14 cellular contexts compared by ENCODE assay signal in genomic region chr13:101915755-101916107, GRCh38.
DNase-seq lines count a peak whose midpoint lies in the region; ATAC-seq, FAIRE-seq and TF ChIP-seq lines count a peak whose summit lies in the region.
"Had no signal": no experiment of that assay in that cellular context is flagged by ENCODE, and none has a peak within 500 bp of the region (broad histone marks: within the 10 kb centered on the region; RNA-seq: fewer than 3 reads in every experiment).

No MANE protein-coding gene starts in this region.

- no peak for TF ChIP-seq CTCF in H1 (IDR thresholded peaks at IDR 0.05; ENCODE audit: control extremely low read depth in 1 of 3, insufficient read depth in 1 of 3, low read depth in 1 of 3, low read length in 3 of 3)
- no peak for TF ChIP-seq CTCF in nephron progenitor cell (IDR thresholded peaks at IDR 0.05)
- TF ChIP-seq CTCF in sigmoid colon (IDR thresholded peaks at IDR 0.05), result no peak

- H4K20me1 ChIP-seq in H1 (replicated peaks in 1 of 2; ENCODE audit: control insufficient read depth in 1 of 2, insufficient read depth in 2 of 2, low read length in 2 of 2), result no peaks in the 10 kb centered on the region

- H2BK5ac ChIP-seq in H1 (ENCODE audit: low read depth, low read length), result no peak overlapping the region

- peaks cover 11% of the 10 kb centered on the region for H3K23me2 ChIP-seq in H1 (ENCODE audit: low read depth, low read length)

- no peak overlapping the region for H3K4ac ChIP-seq in H1 (replicated peaks; ENCODE audit: insufficient read length, low read depth, low read length)

- H3K4me2 ChIP-seq in H1 (ENCODE audit: insufficient read depth in 1 of 2, low read depth in 2 of 2, low read length in 2 of 2), result peak overlapping the region; percentile 67 to 90

- DNase-seq in H7 (peak; percentile 44), NCI-H146 treated with DMSO at 0.1 percent for 48 hours (lab: John Stamatoyannopoulos, UW; ENCODE audit: unreplicated experiment) (peak; percentile 70), H1 (ENCODE audit: low read depth in 1 of 2, low spot score in 2 of 2) (no peak), nephron progenitor cell (no peak), sigmoid colon (no peak), SW480 (ENCODE audit: low spot score) (no peak)
- DNase-seq: activated CD4-positive, CD25-positive, alpha-beta regulatory T cell treated with anti-CD3 and anti-CD28 coated beads, Interleukin-2, amount 50 U/mL, for 72 hours; CD8-positive, alpha-beta T cell; naive thymus-derived CD8-positive, alpha-beta T cell had no signal

- no peak overlapping the region; the same call in 1 of the 2 replicates for H3K18ac ChIP-seq in H1 (ENCODE audit: extremely low read depth, low read length)

- no peak overlapping the region for H2BK12ac ChIP-seq in H1 (ENCODE audit: low read depth, low read length)

- H3K9ac ChIP-seq in H1 (replicated peaks in 1 of 4; ENCODE audit: extremely low read depth in 1 of 4, low read depth in 3 of 4, low read length in 3 of 4), result no peak overlapping the region

- no peak overlapping the region for H2AK5ac ChIP-seq in H1 (ENCODE audit: low read depth, low read length)

- peaks cover 7% of the 10 kb centered on the region for H3K4me1 Mint-ChIP-seq in nephron progenitor cell

- H3K79me1 ChIP-seq in H1 (ENCODE audit: low read depth, low read length), result no peaks in the 10 kb centered on the region

- 5% methylated on average over 9 of the region's 13 CpGs; no CpG with 5 or more reads in 1 of the 2 experiments for WGBS in H1 (ENCODE audit: extremely low coverage in 1 of 2, insufficient coverage in 1 of 2, insufficient read length in 1 of 2, insufficient replicate concordance in 2 of 2, low coverage in 1 of 2, low lambda C conversion rate in 2 of 2, missing lambda C conversion rate in 1 of 2), 2 experiments
- WGBS in sigmoid colon, 2 donors, result 7 to 12% methylated on average over 13 of the region's 13 CpGs

- H3K56ac ChIP-seq in H1 (replicated peaks; ENCODE audit: insufficient read length, low read depth, low read length), result no peak overlapping the region

- no peak overlapping the region for H3K27ac ChIP-seq in H1 (ENCODE audit: low read depth, low read length)
- H3K27ac ChIP-seq in sigmoid colon, result no peak overlapping the region
- H3K27ac ChIP-seq: SJSA1, skin epidermis, tibial nerve had no signal

- H2BK120ac ChIP-seq in H1 (replicated peaks; ENCODE audit: low read depth, low read length), result no peak overlapping the region

- H2BK15ac ChIP-seq in H1 (ENCODE audit: low read length), result no peak overlapping the region

- TF ChIP-seq POLR2A in H1 (IDR thresholded peaks at IDR 0.05; ENCODE audit: control extremely low read depth in 1 of 2, low read depth in 2 of 2, low read length in 2 of 2) (no peak), sigmoid colon (IDR thresholded peaks at IDR 0.05) (no peak)

- no peak overlapping the region for H4K91ac ChIP-seq in H1 (replicated peaks; ENCODE audit: insufficient read length, low read length)

- H3K27ac Mint-ChIP-seq in nephron progenitor cell, result no peak overlapping the region
- H3K27ac Mint-ChIP-seq: activated T-helper 2 cell treated with anti-CD3 and anti-CD28 coated beads, Interferon-gamma antibody, Interleukin-2, Interleukin-4, amounts not matched to agents 10 μg/mL and 5 μg/mL and 100 μg/mL, durations not matched to agents 14 hours and 24 hours and 36 hours; CD8-positive, alpha-beta T cell had no signal

- H3K4me3 Mint-ChIP-seq in nephron progenitor cell, result peak overlapping the region; percentile 14
- H3K4me3 Mint-ChIP-seq: CD8-positive, alpha-beta T cell; naive thymus-derived CD8-positive, alpha-beta T cell had no signal

- H3K9me3 Mint-ChIP-seq in nephron progenitor cell, result no peaks in the 10 kb centered on the region
- H3K9me3 Mint-ChIP-seq: activated T-helper 2 cell treated with anti-CD3 and anti-CD28 coated beads, Interferon-gamma antibody, Interleukin-2, Interleukin-4, amounts not matched to agents 10 μg/mL and 5 μg/mL and 100 μg/mL, durations not matched to agents 14 hours and 24 hours and 36 hours; CD8-positive, alpha-beta T cell had no signal

- no peaks in the 10 kb centered on the region for H3K36me3 Mint-ChIP-seq in nephron progenitor cell (ENCODE audit: low read depth)
- H3K36me3 Mint-ChIP-seq: CD8-positive, alpha-beta T cell; naive thymus-derived CD8-positive, alpha-beta T cell had no signal

- H3K4me3 ChIP-seq in H7 (ENCODE audit: insufficient read depth, low read depth, low read length), result peak overlapping the region; percentile 54
- H3K4me3 ChIP-seq in H1 (ENCODE audit: extremely low read depth in 1 of 4, insufficient read depth in 2 of 4, low read depth in 3 of 4, low read length in 4 of 4), result peak overlapping the region; percentile 44 to 68 (median 46); a peak in 7 of 8 replicates
- no peak overlapping the region for H3K4me3 ChIP-seq in sigmoid colon
- H3K4me3 ChIP-seq: SJSA1 had no signal

- POLR2A ChIA-PET in H1 (lab: Charles Lee; ENCODE audit: partially characterized antibody), result no interaction called here

- no peak overlapping the region for H2AFZ ChIP-seq in H1 (ENCODE audit: low read length)

- no peak overlapping the region for H3K23ac ChIP-seq in H1 (ENCODE audit: insufficient read length)

- H3K27me3 ChIP-seq in H7 (ENCODE audit: control insufficient read depth, insufficient read depth, low read length), result peaks cover 58% of the 10 kb centered on the region
- H3K27me3 ChIP-seq in H1 (replicated peaks in 1 of 4; ENCODE audit: control insufficient read depth in 3 of 4, extremely low read depth in 1 of 4, insufficient read depth in 3 of 4, low read length in 3 of 4), result peaks cover 26 to 56% (median 43%) of the 10 kb centered on the region in 4 experiments
- peaks cover 17 to 63% (median 42%) of the 10 kb centered on the region in 3 donors for H3K27me3 ChIP-seq in sigmoid colon

- peaks cover 3 to 7% (median 3%) of the 10 kb centered on the region in 4 experiments for H3K4me1 ChIP-seq in H1 (replicated peaks in 1 of 4; ENCODE audit: control insufficient read depth in 3 of 4, insufficient read depth in 4 of 4, low read length in 3 of 4)
- H3K4me1 ChIP-seq in sigmoid colon, result peaks cover 0 to 18% (median 12%) of the 10 kb centered on the region in 4 donors

- FAIRE-seq in H1 (lab: Jason Lieb, UNC), result no peak

- no peaks in the 10 kb centered on the region for H3K36me3 ChIP-seq in H7 (replicated peaks; ENCODE audit: control insufficient read depth, insufficient read depth, low read length)
- no peaks in the 10 kb centered on the region for H3K36me3 ChIP-seq in H1 (ENCODE audit: control insufficient read depth in 2 of 4, insufficient read depth in 4 of 4, low read length in 3 of 4)
- no peaks in the 10 kb centered on the region for H3K36me3 ChIP-seq in sigmoid colon
- H3K36me3 ChIP-seq: SJSA1, tibial nerve had no signal

- peak overlapping the region; percentile 35; the same call in 1 of the 2 replicates for H4K8ac ChIP-seq in H1 (ENCODE audit: extremely low read depth, insufficient read depth, low read length)

- peaks cover 86% of the 10 kb centered on the region for H3K27me3 Mint-ChIP-seq in nephron progenitor cell (ENCODE audit: low read depth, poor library complexity)

- no peak for TF ChIP-seq RAD21 in H1 (IDR thresholded peaks at IDR 0.05 in 1 of 2, conservative IDR thresholded peaks at IDR 0.05 in 1 of 2; ENCODE audit: low read depth in 2 of 2, low read length in 2 of 2)

- TF ChIP-seq EP300 in H1 (IDR thresholded peaks at IDR 0.05; ENCODE audit: borderline replicate concordance in 1 of 2, low read depth in 2 of 2, low read length in 2 of 2), result no peak
- TF ChIP-seq EP300 in sigmoid colon (IDR thresholded peaks at IDR 0.05), result no peak

- CTCF ChIA-PET in H1 (lab: Charles Lee; ENCODE audit: partially characterized antibody), result interaction anchor here (1.2 to 1.3 kb wide), 2 partner anchors 119 to 130 kb away, joined by 3 read pairs; no protein-coding TSS in a partner anchor

- no peak overlapping the region for H3K14ac ChIP-seq in H1 (ENCODE audit: insufficient read length)

- intact Hi-C loops in sigmoid colon (cut with DNase I), result no loop called here

- ATAC-seq in HG03378 (IDR thresholded peaks at IDR 0.05; ENCODE audit: unreplicated experiment), result no peak
- ATAC-seq: CD8-positive, alpha-beta T cell; naive thymus-derived CD8-positive, alpha-beta T cell had no signal

- no peak overlapping the region for H4K5ac ChIP-seq in H1 (ENCODE audit: insufficient read length, low read depth, low read length)

- H3K9me3 ChIP-seq in H1 (ENCODE audit: insufficient read depth in 2 of 2, low read depth in 1 of 2, low read length in 1 of 2) (no peaks in the 10 kb centered on the region), sigmoid colon (no peaks in the 10 kb centered on the region)
- H3K9me3 ChIP-seq: tibial nerve had no signal

- H3K79me2 ChIP-seq in H1 (ENCODE audit: control insufficient read depth in 1 of 2, insufficient read depth in 2 of 2, low read length in 2 of 2), result no peaks in the 10 kb centered on the region

- H2BK20ac ChIP-seq in H1 (ENCODE audit: low read length), result no peak overlapping the region

TF ChIP-seq in H1, 55 proteins besides CTCF, POLR2A, EP300 and RAD21:
- no peak for TF ChIP-seq FOSL1 (IDR thresholded peaks at IDR 0.05; ENCODE audit: insufficient read depth, low read depth, low read length)
- TF ChIP-seq RNF2 (IDR thresholded peaks at IDR 0.05; ENCODE audit: borderline replicate concordance, low read depth, low read length, missing control alignments, poor library complexity, severe bottlenecking), result peak; percentile 37
- TF ChIP-seq HDAC6 (IDR thresholded peaks at IDR 0.05; ENCODE audit: low read depth, low read length), result no peak

Comparison
In these comparisons a context has a peak if more than half of its experiments do, and no peak if none do; other contexts are left out.
1. DNase-seq: peak in H7 (single experiment) and NCI-H146 treated with DMSO at 0.1 percent for 48 hours (single experiment); none in H1 (0 of 2), nephron progenitor cell (single experiment), sigmoid colon (single experiment) and SW480 (single experiment).
2. H3K4me3 ChIP-seq: peak in H7 (single experiment) and H1 (4 of 4); none in sigmoid colon (0 of 4).